11 cellular contexts compared by ENCODE assay signal in genomic region chr6:107030151-107030550, GRCh38. TPM values are rescaled to one million over a fixed set of nuclear protein-coding genes. Genes with fewer than 3 reads are reported as not detected.
DNase-seq lines count a peak whose midpoint lies in the region; ATAC-seq and TF ChIP-seq lines count a peak whose summit lies in the region.
"Had no signal": no experiment of that assay in that cellular context is flagged by ENCODE, and none has a peak within 500 bp of the region (broad histone marks: within the 10 kb centered on the region; RNA-seq: fewer than 3 reads in every experiment).

No MANE protein-coding gene starts in this region.

- peak overlapping the region in 1 of 11 experiments; percentile 22; a peak in 1 of 22 replicates for H3K9ac ChIP-seq in BLaER1 treated with 17β-estradiol and CSF1 and Interleukin-3, amounts not matched to agents 10 nM and 100 nM
- no peak overlapping the region for H3K9ac ChIP-seq in GM23248

- peaks cover 0 to 38% (median 12%) of the 10 kb centered on the region in 11 experiments; a peak in 10 of 22 replicates for H4K20me1 ChIP-seq in BLaER1 treated with 17β-estradiol and CSF1 and Interleukin-3, amounts not matched to agents 10 nM and 100 nM
- no peaks in the 10 kb centered on the region for H4K20me1 ChIP-seq in GM23248 (ENCODE audit: insufficient read depth)

- TF ChIP-seq CTCF in foreskin keratinocyte (conservative IDR thresholded peaks at IDR 0.05), result no peak

- H3K4me1 ChIP-seq in BLaER1 treated with 17β-estradiol and CSF1 and Interleukin-3, amounts not matched to agents 10 nM and 100 nM, result peaks cover 7 to 51% (median 24%) of the 10 kb centered on the region in 10 experiments; a peak in 18 of 20 replicates
- H3K4me1 ChIP-seq in GM23248 (ENCODE audit: insufficient read depth) (peaks cover 27% of the 10 kb centered on the region), foreskin keratinocyte (peaks cover 3% of the 10 kb centered on the region)

- peak overlapping the region; percentile 35 for H3K4me3 Mint-ChIP-seq in activated CD4-positive, alpha-beta memory T cell treated with anti-CD3 and anti-CD28 coated beads for 36 hours

- H3F3A ChIP-seq in GM23248 (ENCODE audit: insufficient read depth), result peaks cover 7% of the 10 kb centered on the region; the same call in 1 of the 2 replicates

- H3K9me2 ChIP-seq in GM23248 (ENCODE audit: insufficient read depth), result no peaks in the 10 kb centered on the region

- ATAC-seq in foreskin keratinocyte (peak; percentile 3), HG03565 (IDR thresholded peaks at IDR 0.05; ENCODE audit: unreplicated experiment) (no peak), GM21381 (IDR thresholded peaks at IDR 0.05; ENCODE audit: unreplicated experiment) (no peak), HG03571 (IDR thresholded peaks at IDR 0.05; ENCODE audit: unreplicated experiment) (no peak)
- ATAC-seq: left lobe of liver had no signal

- CTCF ChIA-PET in activated CD4-positive, alpha-beta memory T cell treated with anti-CD3 and anti-CD28 coated beads for 36 hours (lab: Charles Lee), result interaction anchor here (0.8 kb wide), 1 partner anchor 27 kb away, joined by 3 read pairs; no protein-coding TSS in a partner anchor

- H3K4me2 ChIP-seq in BLaER1 treated with 17β-estradiol and CSF1 and Interleukin-3, amounts not matched to agents 10 nM and 100 nM, result peak overlapping the region in 7 of 11 experiments; percentile 75 to 90 (median 83); a peak in 8 of 22 replicates
- no peak overlapping the region for H3K4me2 ChIP-seq in GM23248 (ENCODE audit: unreplicated experiment)

- no peaks in the 10 kb centered on the region for H3K27me3 ChIP-seq in BLaER1 treated with 17β-estradiol and CSF1 and Interleukin-3, amounts not matched to agents 10 nM and 100 nM
- no peaks in the 10 kb centered on the region for H3K27me3 ChIP-seq in GM23248 (replicated peaks; ENCODE audit: insufficient read depth)
- no peaks in the 10 kb centered on the region for H3K27me3 ChIP-seq in foreskin keratinocyte
- H3K27me3 ChIP-seq: neutrophil had no signal

- no peak overlapping the region for H3K4me3 ChIP-seq in BLaER1 treated with 17β-estradiol and CSF1 and Interleukin-3, amounts not matched to agents 10 nM and 100 nM
- H3K4me3 ChIP-seq in GM23248, result no peak overlapping the region
- H3K4me3 ChIP-seq: PC-9 had no signal

- no peak overlapping the region for H3K27ac ChIP-seq in BLaER1 treated with 17β-estradiol and CSF1 and Interleukin-3, amounts not matched to agents 10 nM and 100 nM
- H3K27ac ChIP-seq in GM23248 (no peak overlapping the region), foreskin keratinocyte (no peak overlapping the region)
- H3K27ac ChIP-seq: neutrophil, PC-9 had no signal

- H3K9me3 ChIP-seq in BLaER1 treated with 17β-estradiol and CSF1 and Interleukin-3, amounts not matched to agents 10 nM and 100 nM (replicated peaks in 1 of 11), result peaks cover 0 to 7% (median 0%) of the 10 kb centered on the region in 11 experiments; a peak in 4 of 22 replicates
- H3K9me3 ChIP-seq in GM23248 (ENCODE audit: low read depth), result no peaks in the 10 kb centered on the region
- H3K9me3 ChIP-seq: neutrophil had no signal

- H3K79me2 ChIP-seq in GM23248 (ENCODE audit: insufficient read depth), result peaks cover 66% of the 10 kb centered on the region

- no peak overlapping the region for H3K27ac Mint-ChIP-seq in activated CD4-positive, alpha-beta memory T cell treated with anti-CD3 and anti-CD28 coated beads for 36 hours

- 53 to 56% methylated on average over 5 of the region's 5 CpGs for WGBS in GM23248 (ENCODE audit: low coverage in 1 of 2, low lambda C conversion rate in 2 of 2, missing lambda C conversion rate in 2 of 2), 2 experiments

- no peak overlapping the region for H2AFZ ChIP-seq in GM23248
- H2AFZ ChIP-seq: PC-9 had no signal

- intact Hi-C loops in activated CD4-positive, alpha-beta memory T cell treated with anti-CD3 and anti-CD28 coated beads for 36 hours (cut with micrococcal nuclease), result no loop called here

- no peaks in the 10 kb centered on the region for H3K9me3 Mint-ChIP-seq in activated CD4-positive, alpha-beta memory T cell treated with anti-CD3 and anti-CD28 coated beads for 36 hours

- POLR2A ChIA-PET in activated CD4-positive, alpha-beta memory T cell treated with anti-CD3 and anti-CD28 coated beads for 36 hours (lab: Charles Lee), result no interaction called here

- H3K27me3 Mint-ChIP-seq in activated CD4-positive, alpha-beta memory T cell treated with anti-CD3 and anti-CD28 coated beads for 36 hours, result no peaks in the 10 kb centered on the region

- DNase-seq in GM23248, result peak; percentile 27
- no peak for DNase-seq in activated CD4-positive, alpha-beta memory T cell treated with anti-CD3 and anti-CD28 coated beads for 36 hours
- DNase-seq in foreskin keratinocyte, result no peak
- DNase-seq in epidermal melanocyte (ENCODE audit: insufficient read length, low spot score), result no peak
- DNase-seq: PC-9 had no signal

- in situ Hi-C loops in GM23248 (cut with MboI), result no loop called here

- peaks cover 4 to 45% (median 29%) of the 10 kb centered on the region in 11 experiments; a peak in 18 of 22 replicates for H3K36me3 ChIP-seq in BLaER1 treated with 17β-estradiol and CSF1 and Interleukin-3, amounts not matched to agents 10 nM and 100 nM
- H3K36me3 ChIP-seq in GM23248 (ENCODE audit: low read depth), result no peaks in the 10 kb centered on the region
- H3K36me3 ChIP-seq: neutrophil had no signal

- H3K36me3 Mint-ChIP-seq in activated CD4-positive, alpha-beta memory T cell treated with anti-CD3 and anti-CD28 coated beads for 36 hours, result peaks cover 15% of the 10 kb centered on the region

- peaks cover 34% of the 10 kb centered on the region for H3K4me1 Mint-ChIP-seq in activated CD4-positive, alpha-beta memory T cell treated with anti-CD3 and anti-CD28 coated beads for 36 hours (ENCODE audit: low read depth)

RNA-seq across cellular contexts. Expression of gene MTRES1, which starts 2.2 kb away (rescaled TPM):
- 20.9 and 30.4 TPM in 2 replicates for total RNA-seq in GM23248 (2014; rRNA removed; shearing (Covaris generic))
- polyA plus RNA-seq in GM23248 (2016; fragmentation: Nextera tagmentation; extraction: Ambion mirVana) (40.4 and 42.5 TPM in 2 replicates), foreskin keratinocyte (23.6 and 24.6 TPM in 2 replicates)
- total RNA-seq in activated CD4-positive, alpha-beta memory T cell treated with anti-CD3 and anti-CD28 coated beads for 36 hours, result 10 to 100 TPM; 15.7 to 20.5 TPM
- 18.9 and 19.3 TPM in 2 replicates for total RNA-seq in foreskin keratinocyte

RNA-seq across cellular contexts. Expression of gene CD24, which starts 55.6 kb away (rescaled TPM):
- total RNA-seq in GM23248 (2014; rRNA removed; shearing (Covaris generic)), result 1.4 and 2.8 TPM in 2 replicates
- polyA plus RNA-seq in GM23248 (2016; fragmentation: Nextera tagmentation; extraction: Ambion mirVana) (0.54 and 0.82 TPM in 2 replicates), foreskin keratinocyte (192 and 206 TPM in 2 replicates)
- total RNA-seq in activated CD4-positive, alpha-beta memory T cell treated with anti-CD3 and anti-CD28 coated beads for 36 hours, result under 1 TPM; 0.26 to 0.51 TPM
- total RNA-seq in foreskin keratinocyte, result 251 and 321 TPM in 2 replicates

Comparison
In these comparisons a context has a peak if more than half of its experiments do, and no peak if none do; other contexts are left out.
1. RNA of gene CD24, which starts 55.6 kb away (total RNA-seq): 251 to 321 TPM in foreskin keratinocyte; 1.4 to 2.8 TPM in GM23248 and 0.26 to 0.51 TPM in activated CD4-positive, alpha-beta memory T cell treated with anti-CD3 and anti-CD28 coated beads for 36 hours; every median in the first group is over 10 times any median in the second.